ENCODE assay signal across 8 cellular contexts in the genomic region with DNA sequence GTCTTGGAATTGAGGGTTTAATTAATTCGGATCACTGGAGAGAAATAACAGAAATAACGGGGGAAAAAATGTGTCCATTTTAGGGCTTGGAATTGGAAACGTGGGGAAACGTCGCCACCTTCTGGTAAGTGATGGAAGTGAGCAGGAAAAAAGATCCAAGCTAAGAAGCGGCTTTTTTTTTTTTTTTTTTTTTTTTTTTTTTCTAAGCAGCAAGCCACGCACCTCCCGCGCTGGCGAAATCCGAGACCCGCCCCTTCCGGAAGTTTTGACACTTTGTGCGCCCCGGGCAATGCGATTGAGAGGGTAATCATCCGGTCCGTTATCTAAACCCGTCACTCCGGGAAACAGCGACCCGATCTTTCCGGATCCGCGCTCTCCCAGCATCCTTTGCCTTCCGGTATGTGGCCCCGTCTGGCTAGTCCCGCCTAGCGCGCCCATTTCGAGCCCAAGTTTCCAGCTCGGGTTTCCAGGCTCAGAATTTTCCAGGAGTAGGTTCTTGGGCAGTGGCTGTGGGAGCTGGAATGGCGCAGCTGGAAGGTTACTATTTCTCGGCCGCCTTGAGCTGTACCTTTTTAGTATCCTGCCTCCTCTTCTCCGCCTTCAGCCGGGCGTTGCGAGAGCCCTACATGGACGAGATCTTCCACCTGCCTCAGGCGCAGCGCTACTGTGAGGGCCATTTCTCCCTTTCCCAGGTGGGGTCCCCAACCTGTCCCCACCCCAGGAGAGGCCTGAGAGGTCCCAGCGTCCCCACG. TPM values are rescaled to one million over a fixed set of nuclear protein-coding genes. Genes with fewer than 3 reads are reported as not detected.
DNase-seq lines count a peak whose midpoint lies in the region; ATAC-seq and TF ChIP-seq lines count a peak whose summit lies in the region.

A gene with protein sequence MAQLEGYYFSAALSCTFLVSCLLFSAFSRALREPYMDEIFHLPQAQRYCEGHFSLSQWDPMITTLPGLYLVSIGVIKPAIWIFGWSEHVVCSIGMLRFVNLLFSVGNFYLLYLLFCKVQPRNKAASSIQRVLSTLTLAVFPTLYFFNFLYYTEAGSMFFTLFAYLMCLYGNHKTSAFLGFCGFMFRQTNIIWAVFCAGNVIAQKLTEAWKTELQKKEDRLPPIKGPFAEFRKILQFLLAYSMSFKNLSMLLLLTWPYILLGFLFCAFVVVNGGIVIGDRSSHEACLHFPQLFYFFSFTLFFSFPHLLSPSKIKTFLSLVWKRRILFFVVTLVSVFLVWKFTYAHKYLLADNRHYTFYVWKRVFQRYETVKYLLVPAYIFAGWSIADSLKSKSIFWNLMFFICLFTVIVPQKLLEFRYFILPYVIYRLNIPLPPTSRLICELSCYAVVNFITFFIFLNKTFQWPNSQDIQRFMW (plus strand): TSS at position 418 of the 752 bp plus-strand sequence. CDS start 104 bp downstream, at position 522.

- H3K27me3 ChIP-seq in right atrium auricular region, result no peaks in the 10 kb centered on the region
- H3K27me3 ChIP-seq in psoas muscle (ENCODE audit: insufficient read depth in 3 of 3, low read length in 2 of 3), result no peaks in the 10 kb centered on the region
- no peaks in the 10 kb centered on the region for H3K27me3 ChIP-seq in uterus

- H3K27ac ChIP-seq in right atrium auricular region, result peak within 1 kb of the TSS; percentile 85 to 88
- peak within 1 kb of the TSS; percentile 78 for H3K27ac ChIP-seq in psoas muscle
- peak within 1 kb of the TSS; percentile 82 to 90 for H3K27ac ChIP-seq in uterus

- H3K36me3 ChIP-seq in right atrium auricular region, result no peaks in the 10 kb centered on the region
- H3K36me3 ChIP-seq in psoas muscle (ENCODE audit: insufficient read depth in 1 of 2, low read depth in 1 of 2), result peaks cover 0 to 28% of the 10 kb centered on the region in 2 donors
- no peaks in the 10 kb centered on the region for H3K36me3 ChIP-seq in uterus

- ATAC-seq in GM18498 (IDR thresholded peaks at IDR 0.05; ENCODE audit: unreplicated experiment) (peak; percentile 100), HG02938 (IDR thresholded peaks at IDR 0.05; ENCODE audit: unreplicated experiment) (peak; percentile 100), psoas muscle (peak; percentile 99 to 100 (median 100))

- TF ChIP-seq CTCF in right atrium auricular region (IDR thresholded peaks at IDR 0.05), result peak; percentile 77 to 80
- peak; percentile 65 for TF ChIP-seq CTCF in psoas muscle (IDR thresholded peaks at IDR 0.05)
- TF ChIP-seq CTCF in uterus (IDR thresholded peaks at IDR 0.05), result peak; percentile 61 to 77 (median 74)

- DNase-seq in NCI-H187 (lab: John Stamatoyannopoulos, UW) (peak; percentile 87 to 92), T-helper 2 cell (peak; percentile 83 to 98 (median 95)), anterior cingulate cortex (lab: John Stamatoyannopoulos, UW) (peak; percentile 70 to 98 (median 94)), right atrium auricular region (ENCODE audit: low spot score) (peak; percentile 98), psoas muscle (peak; percentile 97 to 98), uterus (peak; percentile 97)

- peak in 1 of 2 donors; percentile 10 for TF ChIP-seq POLR2A in uterus (IDR thresholded peaks at IDR 0.05)

- H3K9me3 ChIP-seq in right atrium auricular region (no peaks in the 10 kb centered on the region), psoas muscle (no peaks in the 10 kb centered on the region), uterus (no peaks in the 10 kb centered on the region)

- H3K4me1 ChIP-seq in right atrium auricular region, result peaks cover 0 to 12% of the 10 kb centered on the region in 2 donors
- peaks cover 9% of the 10 kb centered on the region for H3K4me1 ChIP-seq in psoas muscle
- H3K4me1 ChIP-seq in uterus, result peaks cover 0 to 3% of the 10 kb centered on the region in 2 donors

- peak within 1 kb of the TSS; percentile 74 to 79 for H3K4me3 ChIP-seq in right atrium auricular region
- peak within 1 kb of the TSS; percentile 74 for H3K4me3 ChIP-seq in psoas muscle
- peak within 1 kb of the TSS; percentile 67 to 68 for H3K4me3 ChIP-seq in uterus

- 0 to 1% (median 0%) methylated on average over 43 to 44 of the region's 44 CpGs for WGBS in psoas muscle, 3 donors

- intact Hi-C loops in psoas muscle (cut with DNase I), result loop anchor here in 1 of 2 donors (5.0 kb wide), 1 partner anchor 1265 kb away; the partner anchor contains the start of gene YARS2
- intact Hi-C loops in uterus (cut with DNase I; ENCODE audit: low total_unique reads), result no loop called here

RNA-seq across cellular contexts. Expression of the gene that starts here (rescaled TPM):
- total RNA-seq in right atrium auricular region, result 1 to 10 TPM; 4.3 to 4.9 TPM
- 1 to 10 TPM; 2.4 to 5.1 (median 2.7) TPM for total RNA-seq in psoas muscle
- 1 to 10 TPM; 1.4 to 5.6 (median 2.0) TPM for polyA plus RNA-seq in psoas muscle
- 10 to 100 TPM in 2 of 4 donors, 1 to 10 TPM in 2; 4.1 to 64.1 (median 17.6) TPM for total RNA-seq in uterus

Comparison
In these comparisons a context has a peak if more than half of its experiments do, and no peak if none do; other contexts are left out.
1. Peak in every context shown above with its lines: DNase-seq, ATAC-seq, H3K4me3 ChIP-seq and H3K27ac ChIP-seq.